Comparison of ENCODE assay signal across 16 cellular contexts in genomic region chr9:98941946-98942523, GRCh38. TPM values are rescaled to one million over a fixed set of nuclear protein-coding genes. Genes with fewer than 3 reads are reported as not detected.
"Had no signal": no experiment of that assay in that cellular context is flagged by ENCODE, and none has a peak within 500 bp of the region (broad histone marks: within the 10 kb centered on the region; RNA-seq: fewer than 3 reads in every experiment).

No MANE protein-coding gene starts in this region.

- H3K4me1 ChIP-seq: psoas muscle had no signal

- DNase-seq: dermis blood vessel endothelial cell; foreskin melanocyte; immature natural killer cell; mesendoderm; naive thymus-derived CD4-positive, alpha-beta T cell; psoas muscle; retina; stimulated activated CD4-positive, alpha-beta T cell treated with anti-CD3 and anti-CD28 coated beads, Interleukin-4, amount 100 ng/mL, for 1 hour; stimulated activated CD8-positive, alpha-beta memory T cell treated with anti-CD3 and anti-CD28 coated beads, Interleukin-4, amount 100 ng/mL, for 48 hours; stimulated activated naive CD8-positive, alpha-beta T cell treated with anti-CD3 and anti-CD28 coated beads, Interleukin-15, Interleukin-2, amounts not matched to agents 100 U/mL and 50 U/mL, for 24 hours had no signal

- H3K9me3 ChIP-seq: neutrophil, psoas muscle, tibial nerve had no signal

- H3K36me3 ChIP-seq: cardiac muscle cell, neutrophil, tibial nerve had no signal

- H3K4me3 ChIP-seq: cardiac muscle cell, tibial nerve had no signal

- ATAC-seq: naive thymus-derived CD4-positive, alpha-beta T cell; stimulated activated effector memory CD8-positive, alpha-beta T cell treated with anti-CD3 and anti-CD28 coated beads, Interleukin-12 subunit alpha, Interleukin-12 subunit beta, amount 100 ng/mL, for 72 hours; stimulated activated naive CD8-positive, alpha-beta T cell treated with anti-CD3 and anti-CD28 coated beads, Interleukin-15, Interleukin-2, amounts not matched to agents 100 U/mL and 50 U/mL, for 24 hours had no signal

- H3K27ac ChIP-seq: cardiac muscle cell, neutrophil, psoas muscle had no signal

RNA-seq across cellular contexts. Expression of gene COL15A1, which starts 1.7 kb away (rescaled TPM):
- total RNA-seq: lung microvascular endothelial cell had no signal
- polyA plus RNA-seq: keratinocyte; naive thymus-derived CD4-positive, alpha-beta T cell had no signal
